ENCODE assay signal across 16 cellular contexts in genomic region chr10:5073659-5074058, GRCh38. TPM values are rescaled to one million over a fixed set of nuclear protein-coding genes. Genes with fewer than 3 reads are reported as not detected.
DNase-seq lines count a peak whose midpoint lies in the region; ATAC-seq, FAIRE-seq and TF ChIP-seq lines count a peak whose summit lies in the region.
"Had no signal": no experiment of that assay in that cellular context is flagged by ENCODE, and none has a peak within 500 bp of the region (broad histone marks: within the 10 kb centered on the region; RNA-seq: fewer than 3 reads in every experiment).

No MANE protein-coding gene starts in this region.

- no peaks in the 10 kb centered on the region for H3K27me3 ChIP-seq in PC-9 (ENCODE audit: insufficient read depth, low read depth)
- no peaks in the 10 kb centered on the region for H3K27me3 ChIP-seq in hepatocyte
- H3K27me3 ChIP-seq in subcutaneous abdominal adipose tissue (ENCODE audit: control insufficient read depth in 5 of 5, insufficient read depth in 4 of 5, low read length in 5 of 5), result no peaks in the 10 kb centered on the region
- no peaks in the 10 kb centered on the region for H3K27me3 ChIP-seq in colonic mucosa
- H3K27me3 ChIP-seq: BLaER1 treated with 17β-estradiol and CSF1 and Interleukin-3, amounts not matched to agents 10 nM and 100 nM had no signal

- H3K9ac ChIP-seq in subcutaneous abdominal adipose tissue (ENCODE audit: low read length in 5 of 5), result no peak overlapping the region
- no peak overlapping the region for H3K9ac ChIP-seq in colonic mucosa (ENCODE audit: low read depth in 2 of 2, low read length in 2 of 2)
- H3K9ac ChIP-seq: BLaER1 treated with 17β-estradiol and CSF1 and Interleukin-3, amounts not matched to agents 10 nM and 100 nM had no signal

- no peaks in the 10 kb centered on the region for H3K79me2 ChIP-seq in PC-9 (ENCODE audit: low read depth)
- H3K79me2 ChIP-seq in hepatocyte, result no peaks in the 10 kb centered on the region

- H4K20me1 ChIP-seq in PC-9 (ENCODE audit: insufficient read depth) (no peaks in the 10 kb centered on the region), hepatocyte (ENCODE audit: insufficient read depth, poor library complexity, severe bottlenecking) (no peaks in the 10 kb centered on the region)
- H4K20me1 ChIP-seq: BLaER1 treated with 17β-estradiol and CSF1 and Interleukin-3, amounts not matched to agents 10 nM and 100 nM had no signal

- H3K4me2 ChIP-seq in A549 (peak overlapping the region; percentile 65; the same call in 2 of the 3 replicates), PC-9 (no peak overlapping the region), hepatocyte (no peak overlapping the region)
- H3K4me2 ChIP-seq: BLaER1 treated with 17β-estradiol and CSF1 and Interleukin-3, amounts not matched to agents 10 nM and 100 nM; GM23338 had no signal

- no peak for TF ChIP-seq POLR2A in A549 (IDR thresholded peaks at IDR 0.05; ENCODE audit: low read length)

- H3F3A ChIP-seq in PC-9 (ENCODE audit: insufficient read depth, low read depth), result peaks cover 52% of the 10 kb centered on the region

- FAIRE-seq in A549 (lab: Jason Lieb, UNC), result no peak
- FAIRE-seq: D721Med, G401.6, GM12891, H54 had no signal

- H3K4me1 ChIP-seq in A549, result peaks cover 78% of the 10 kb centered on the region
- peaks cover 71% of the 10 kb centered on the region for H3K4me1 ChIP-seq in PC-9 (replicated peaks; ENCODE audit: insufficient read depth)
- peaks cover 30% of the 10 kb centered on the region for H3K4me1 ChIP-seq in hepatocyte (ENCODE audit: insufficient read depth)
- H3K4me1 ChIP-seq in subcutaneous abdominal adipose tissue (ENCODE audit: control insufficient read depth in 5 of 5, insufficient read depth in 5 of 5, low read length in 5 of 5), result peaks cover 16 to 50% (median 40%) of the 10 kb centered on the region in 5 donors
- peaks cover 5% of the 10 kb centered on the region for H3K4me1 ChIP-seq in colonic mucosa

- no TSS peak for BruUV-seq in PC-9 (replicated peaks; lab: Mats Ljungman, UMichigan)

- WGBS in A549 (ENCODE audit: missing lambda C conversion rate), result 100% methylated on average over 2 of the region's 2 CpGs
- WGBS in hepatocyte (ENCODE audit: low lambda C conversion rate, missing lambda C conversion rate), result 100% methylated on average over 2 of the region's 2 CpGs

- H3K27ac ChIP-seq in A549 (peak overlapping the region; percentile 95 to 96), PC-9 (peak overlapping the region; percentile 99), hepatocyte (peak overlapping the region; percentile 72), subcutaneous abdominal adipose tissue (ENCODE audit: low read depth, low read length) (peak overlapping the region; percentile 100), colonic mucosa (no peak overlapping the region)
- H3K27ac ChIP-seq: BLaER1 treated with 17β-estradiol and CSF1 and Interleukin-3, amounts not matched to agents 10 nM and 100 nM had no signal

- no peak for TF ChIP-seq EP300 in A549 (IDR thresholded peaks at IDR 0.05)

- H2AFZ ChIP-seq in PC-9 (no peak overlapping the region), hepatocyte (no peak overlapping the region)
- H2AFZ ChIP-seq: GM23338 had no signal

- CTCF ChIA-PET in A549 (lab: Yijun Ruan, JAX) (no interaction called here), PC-9 (lab: Charles Lee) (no interaction called here)

- H3K9me2 ChIP-seq in PC-9 (ENCODE audit: insufficient read depth) (no peaks in the 10 kb centered on the region), hepatocyte (replicated peaks; ENCODE audit: insufficient read depth) (no peaks in the 10 kb centered on the region)

- DNase-seq in A549 (ENCODE audit: low read depth in 1 of 2, low spot score in 1 of 2) (no peak), PC-9 (no peak), hepatocyte (ENCODE audit: low spot score) (no peak), colonic mucosa (no peak)
- DNase-seq in activated CD8-positive, alpha-beta memory T cell treated with anti-CD3 and anti-CD28 coated beads, Interleukin-2, amount 50 U/mL, for 4 hours, result no peak
- DNase-seq: 8988T; CD8-positive, alpha-beta T cell; HCEC 1CT had no signal

- H3K36me3 ChIP-seq in PC-9 (ENCODE audit: low read depth) (no peaks in the 10 kb centered on the region), hepatocyte (replicated peaks; ENCODE audit: insufficient read depth, low read depth) (no peaks in the 10 kb centered on the region), subcutaneous abdominal adipose tissue (ENCODE audit: control insufficient read depth in 5 of 5, insufficient read depth in 5 of 5, low read length in 5 of 5) (no peaks in the 10 kb centered on the region), colonic mucosa (no peaks in the 10 kb centered on the region)

- H3K9me3 ChIP-seq in A549 (peaks cover 29% of the 10 kb centered on the region; the same call in 1 of the 3 replicates), PC-9 (ENCODE audit: insufficient read depth, low read depth) (peaks cover 9% of the 10 kb centered on the region; the same call in 1 of the 2 replicates), hepatocyte (ENCODE audit: low read depth) (no peaks in the 10 kb centered on the region), subcutaneous abdominal adipose tissue (ENCODE audit: control insufficient read depth in 5 of 5, low read length in 5 of 5) (peaks cover 0 to 8% (median 0%) of the 10 kb centered on the region in 5 donors), colonic mucosa (no peaks in the 10 kb centered on the region)

- no peak for TF ChIP-seq CTCF in A549 (IDR thresholded peaks at IDR 0.05)
- TF ChIP-seq CTCF in PC-9 (conservative IDR thresholded peaks at IDR 0.05), result no peak
- no peak for TF ChIP-seq CTCF in hepatocyte (IDR thresholded peaks at IDR 0.05; ENCODE audit: poor library complexity)
- TF ChIP-seq CTCF in colonic mucosa (IDR thresholded peaks at IDR 0.05), result no peak

- TF ChIP-seq RAD21 in A549 (conservative IDR thresholded peaks at IDR 0.05 in 1 of 2, IDR thresholded peaks at IDR 0.05 in 1 of 2), result no peak

- no peak overlapping the region for H3K4me3 ChIP-seq in A549
- H3K4me3 ChIP-seq in PC-9, result no peak overlapping the region
- H3K4me3 ChIP-seq in hepatocyte, result no peak overlapping the region
- no peak overlapping the region for H3K4me3 ChIP-seq in subcutaneous abdominal adipose tissue (ENCODE audit: low read depth in 1 of 5, low read length in 5 of 5)
- no peak overlapping the region for H3K4me3 ChIP-seq in colonic mucosa
- H3K4me3 ChIP-seq: BLaER1 treated with 17β-estradiol and CSF1 and Interleukin-3, amounts not matched to agents 10 nM and 100 nM; GM23338 had no signal

- intact Hi-C loops in PC-9 (cut with micrococcal nuclease; ENCODE audit: unreplicated experiment) (no loop called here), colonic mucosa (cut with DNase I) (no loop called here)

- POLR2A ChIA-PET in A549 (lab: Yijun Ruan, JAX) (no interaction called here), PC-9 (lab: Charles Lee; ENCODE audit: unreplicated experiment) (no interaction called here)

- no peak for ATAC-seq in A549
- no peak for ATAC-seq in GM18519 (IDR thresholded peaks at IDR 0.05; ENCODE audit: low FRiP score, unreplicated experiment)
- ATAC-seq: CD8-positive, alpha-beta T cell; GM23338 had no signal

TF ChIP-seq in A549, 52 proteins besides CTCF, POLR2A, EP300 and RAD21 (continues in another document):
- TF ChIP-seq ZC3H11A (IDR thresholded peaks at IDR 0.05), result no peak
- TF ChIP-seq RARB (CRISPR knock-in tag; IDR thresholded peaks at IDR 0.05), result no peak
- no peak for TF ChIP-seq HEYL (CRISPR knock-in tag; IDR thresholded peaks at IDR 0.05)
- TF ChIP-seq KDM5A (IDR thresholded peaks at IDR 0.05), result no peak
- TF ChIP-seq RNF2 (IDR thresholded peaks at IDR 0.05; ENCODE audit: borderline replicate concordance, low read depth), result no peak
- no peak for TF ChIP-seq REST (IDR thresholded peaks at IDR 0.05)
- no peak for TF ChIP-seq NFE2L2 (conservative IDR thresholded peaks at IDR 0.05; ENCODE audit: low read length)
- no peak for TF ChIP-seq NPAS2 (CRISPR knock-in tag; IDR thresholded peaks at IDR 0.05; ENCODE audit: borderline replicate concordance)
- TF ChIP-seq HOXB5 (CRISPR knock-in tag; IDR thresholded peaks at IDR 0.05), result no peak
- no peak for TF ChIP-seq RCOR1 (IDR thresholded peaks at IDR 0.05; ENCODE audit: low read depth, low read length)
- TF ChIP-seq HES2 (IDR thresholded peaks at IDR 0.05), result no peak

RNA-seq across cellular contexts. Expression of gene AKR1C3, which starts 20.6 kb away (rescaled TPM):
- 3,820 and 4,867 TPM in 2 replicates for polyA plus RNA-seq in A549 (2011; rRNA removed)
- polyA plus RNA-seq in A549 (2012; cell fraction: cytosol; rRNA removed), result 1,990 and 2,211 TPM in 2 replicates
- polyA plus RNA-seq in A549 (2012; cell fraction: nucleus; rRNA removed), result 1,508 and 2,046 TPM in 2 replicates
- polyA plus RNA-seq in A549 (2017; fragmentation: RNase III; extraction: RNeasy Plus Mini Kit Qiagen cat#74134 plus additional on column Dnase treatment), result 1,744 to 2,157 TPM (median 1,998 TPM) in 3 replicates
- polyA minus RNA-seq in A549 (2011; rRNA and poly(A)+ RNA removed), result 1,379 and 1,525 TPM in 2 replicates
- total RNA-seq in PC-9 (2021), result 1,870 and 1,886 TPM in 2 replicates
- total RNA-seq in hepatocyte, result 53.5 and 66.2 TPM in 2 replicates
- polyA plus RNA-seq in hepatocyte, result 31.6 and 54.6 TPM in 2 replicates
- 100 to 1,000 TPM in 1 of 2 donors, 10 to 100 TPM in 1; 75.6 to 257 TPM for total RNA-seq in colonic mucosa
